In the genomic region with DNA sequence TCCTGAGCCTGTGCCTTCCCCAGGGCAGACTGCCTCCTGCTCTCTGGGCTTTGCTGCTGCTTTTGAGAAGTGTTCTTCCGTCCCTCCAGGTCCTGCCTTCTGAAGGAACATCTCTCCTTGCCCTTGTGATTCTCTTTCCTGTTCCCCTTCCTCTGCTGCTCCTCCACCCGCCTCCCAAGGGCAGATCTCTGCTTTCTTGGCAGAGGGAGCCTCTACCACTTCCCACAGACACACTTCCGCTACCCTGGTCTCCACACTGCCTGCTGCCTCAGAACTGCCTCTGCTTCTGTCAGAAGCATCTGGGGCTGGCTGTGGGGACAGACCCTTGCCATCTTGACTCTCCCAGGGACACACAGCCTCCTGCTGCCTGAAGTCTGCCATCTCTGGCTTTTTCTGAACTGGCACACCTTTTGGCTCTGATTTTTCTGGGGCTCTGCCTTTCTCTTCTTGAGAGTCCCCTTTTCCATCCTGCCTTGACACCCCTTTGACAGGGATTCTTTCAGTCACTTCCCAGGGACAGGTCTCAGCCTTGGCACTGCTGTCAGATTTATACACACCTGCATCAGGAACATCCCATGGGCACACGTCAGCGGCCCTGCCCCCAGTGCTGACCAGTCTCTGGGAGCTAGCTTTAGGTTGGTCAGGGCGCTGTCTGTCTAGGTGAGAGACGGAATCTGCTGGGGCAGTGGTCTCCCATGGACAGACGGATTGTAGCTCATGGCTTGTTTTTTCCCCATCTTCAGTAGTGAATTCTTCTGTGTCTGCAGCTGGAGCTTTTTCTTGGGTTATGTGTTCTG, we compare ENCODE assay signal across 14 cellular contexts. TPM values are rescaled to one million over a fixed set of nuclear protein-coding genes. Genes with fewer than 3 reads are reported as not detected.
DNase-seq lines count a peak whose midpoint lies in the region; ATAC-seq, FAIRE-seq and TF ChIP-seq lines count a peak whose summit lies in the region.
"Had no signal": no experiment of that assay in that cellular context is flagged by ENCODE, and none has a peak within 500 bp of the region (broad histone marks: within the 10 kb centered on the region; RNA-seq: fewer than 3 reads in every experiment).

No MANE protein-coding gene starts in this region.

- no peaks in the 10 kb centered on the region for H3K9me3 Mint-ChIP-seq in neural crest cell
- H3K9me3 Mint-ChIP-seq in Calu3 (ENCODE audit: low read depth, unreplicated experiment), result no peaks in the 10 kb centered on the region

- no peak overlapping the region for H3K4me3 Mint-ChIP-seq in neural crest cell
- H3K4me3 Mint-ChIP-seq in Calu3 (ENCODE audit: low read depth, unreplicated experiment), result no peak overlapping the region

- no peaks in the 10 kb centered on the region for H3K9me3 ChIP-seq in NT2/D1 (ENCODE audit: insufficient read depth, low read length)

- intact Hi-C loops in Calu3 (cut with micrococcal nuclease; ENCODE audit: unreplicated experiment), result no loop called here

- peaks cover 9% of the 10 kb centered on the region for H3K4me1 ChIP-seq in NT2/D1 (ENCODE audit: insufficient read depth, insufficient read length)

- H3K36me3 ChIP-seq in NT2/D1 (ENCODE audit: insufficient read depth, insufficient read length, low read length), result peaks cover 31% of the 10 kb centered on the region

- peaks cover 6% of the 10 kb centered on the region for H3K36me3 Mint-ChIP-seq in neural crest cell (ENCODE audit: low read depth)
- H3K36me3 Mint-ChIP-seq in Calu3 (ENCODE audit: insufficient read depth, unreplicated experiment), result peaks cover 22% of the 10 kb centered on the region

- DNase-seq in NCI-H2171 treated with DMSO at 0.1 percent for 48 hours (lab: John Stamatoyannopoulos, UW), result peak; percentile 37
- no peak for DNase-seq in NCI-H2171 (lab: John Stamatoyannopoulos, UW)
- no peak for DNase-seq in NT2/D1 (ENCODE audit: low read depth, low spot score)
- peak; percentile 38 for DNase-seq in dermis blood vessel endothelial cell
- no peak for DNase-seq in neural crest cell (ENCODE audit: low read depth, low spot score)
- no peak for DNase-seq in Calu3
- no peak for DNase-seq in frontal cortex (ENCODE audit: low spot score in 2 of 2)
- DNase-seq: IMR-90, NCI-H187 treated with DMSO at 0.1 percent for 48 hours, T-helper 2 cell had no signal

- no peak for TF ChIP-seq CTCF in neural crest cell (conservative IDR thresholded peaks at IDR 0.05)
- TF ChIP-seq CTCF in Calu3 (IDR thresholded peaks at IDR 0.05; ENCODE audit: unreplicated experiment), result no peak

- FAIRE-seq in frontal cortex (lab: Jason Lieb, UNC), result no peak
- FAIRE-seq: A204.1 had no signal

- BruUV-seq in Calu3 (replicated peaks; lab: Mats Ljungman, UMichigan), result no TSS peak

- CTCF ChIA-PET in Calu3 (lab: Charles Lee), result interaction anchor here (0.8 to 3.5 kb wide), 6 partner anchors 11 to 26 kb away, joined by 3 to 12 read pairs (median 4); a partner anchor contains a TSS

- no peaks in the 10 kb centered on the region for H3K27me3 Mint-ChIP-seq in neural crest cell (ENCODE audit: low read depth)
- H3K27me3 Mint-ChIP-seq in Calu3 (ENCODE audit: unreplicated experiment), result peaks cover 45% of the 10 kb centered on the region

- H3K27me3 ChIP-seq in NT2/D1 (ENCODE audit: insufficient read depth, insufficient read length), result no peaks in the 10 kb centered on the region

- H3K27ac Mint-ChIP-seq in neural crest cell (ENCODE audit: unreplicated experiment) (peak overlapping the region; percentile 94), Calu3 (ENCODE audit: unreplicated experiment) (no peak overlapping the region)

- peak overlapping the region; percentile 45 for H3K9ac ChIP-seq in NT2/D1 (ENCODE audit: insufficient read length, low read depth)

- no peak for ATAC-seq in HG03342 (IDR thresholded peaks at IDR 0.05; ENCODE audit: unreplicated experiment)

- no peak overlapping the region for H3K4me3 ChIP-seq in NT2/D1 (ENCODE audit: insufficient read length, low read depth)

- H3K4me1 Mint-ChIP-seq in neural crest cell (peaks cover 53% of the 10 kb centered on the region), Calu3 (ENCODE audit: low read depth, unreplicated experiment) (no peaks in the 10 kb centered on the region)

RNA-seq across cellular contexts. Expression of a gene that starts 16.6 kb away (rescaled TPM):
- total RNA-seq in dermis blood vessel endothelial cell, result not detected in 2 replicates
- 0.07 and 0.20 TPM in 2 replicates for total RNA-seq in neural crest cell
- 0.45 and 0.69 TPM in 2 replicates for total RNA-seq in Calu3 (2022)
- total RNA-seq in frontal cortex, result 1.2 TPM
- total RNA-seq: aorta, IMR-90, mesenteric fat pad had no signal

RNA-seq across cellular contexts. Expression of a gene that starts 24.4 kb away (rescaled TPM):
- total RNA-seq in dermis blood vessel endothelial cell (7.0 and 8.3 TPM in 2 replicates), neural crest cell (35.3 and 37.9 TPM in 2 replicates), Calu3 (2022) (68.3 and 83.6 TPM in 2 replicates), frontal cortex (51.0 TPM)

RNA-seq across cellular contexts. Expression of a gene that starts 30.2 kb away (rescaled TPM):
- total RNA-seq in dermis blood vessel endothelial cell (37.8 and 39.6 TPM in 2 replicates), neural crest cell (45.5 and 47.5 TPM in 2 replicates), Calu3 (2022) (171 and 174 TPM in 2 replicates), frontal cortex (36.3 TPM)

Comparison
In these comparisons a context has a peak if more than half of its experiments do, and no peak if none do; other contexts are left out.
1. DNase-seq: peak in NCI-H2171 treated with DMSO at 0.1 percent for 48 hours (single experiment) and dermis blood vessel endothelial cell (single experiment); none in NCI-H2171 (single experiment), NT2/D1 (single experiment), neural crest cell (single experiment), Calu3 (single experiment) and frontal cortex (0 of 2).